Comparison of ENCODE assay signal across 7 cellular contexts in genomic region chr9:93058357-93059096, GRCh38. TPM values are rescaled to one million over a fixed set of nuclear protein-coding genes. Genes with fewer than 3 reads are reported as not detected.
A peak's percentile ranks its signal among the peaks of the same experiment; 100 is the strongest.
DNase-seq lines count a peak whose midpoint lies in the region; ATAC-seq and TF ChIP-seq lines count a peak whose summit lies in the region.

Gene SUSD3, plus strand, starts transcription at chr9:93058701. Its CDS starts 42 bp downstream, at chr9:93058743.

- H3K4me1 Mint-ChIP-seq in activated naive CD4-positive, alpha-beta T cell treated with anti-CD3 and anti-CD28 coated beads, Interleukin-2, amount 10 ng/mL, durations not matched to agents 7 days and 5 days: peaks cover 68% of the 10 kb centered on the region

- WGBS in hepatocyte (ENCODE audit: low lambda C conversion rate, missing lambda C conversion rate): 10% methylated on average over 37 of the region's 67 CpGs

- CTCF ChIA-PET in Panc1 (lab: Charles Lee): no interaction called here
- CTCF ChIA-PET in activated naive CD4-positive, alpha-beta T cell treated with anti-CD3 and anti-CD28 coated beads, Interleukin-2, amount 10 ng/mL, durations not matched to agents 7 days and 5 days (lab: Charles Lee): interaction anchor here (1.0 to 1.3 kb wide), 2 partner anchors 50 to 96 kb away, joined by 3 to 4 read pairs; no protein-coding TSS in a partner anchor

- ATAC-seq in GM18511 (IDR thresholded peaks at IDR 0.05; ENCODE audit: unreplicated experiment) (peak; percentile 51), HG02852 (IDR thresholded peaks at IDR 0.05; ENCODE audit: unreplicated experiment) (peak; percentile 50), Panc1 (peak; percentile 73)

- no peak for TF ChIP-seq CTCF in Panc1 (IDR thresholded peaks at IDR 0.05)
- TF ChIP-seq CTCF in hepatocyte (IDR thresholded peaks at IDR 0.05; ENCODE audit: poor library complexity): no peak

- no peaks in the 10 kb centered on the region for H3K36me3 ChIP-seq in Panc1 (ENCODE audit: control insufficient read depth, insufficient read depth, low read length)
- H3K36me3 ChIP-seq in hepatocyte (replicated peaks; ENCODE audit: insufficient read depth, low read depth): no peaks in the 10 kb centered on the region

- no peaks in the 10 kb centered on the region for H3K9me3 ChIP-seq in Panc1 (ENCODE audit: control insufficient read depth, insufficient read depth, low read depth, low read length)
- no peaks in the 10 kb centered on the region for H3K9me3 ChIP-seq in hepatocyte (ENCODE audit: low read depth)

- peak within 1 kb of the TSS; percentile 94 for H3K4me2 ChIP-seq in hepatocyte

- H3K36me3 Mint-ChIP-seq in activated naive CD4-positive, alpha-beta T cell treated with anti-CD3 and anti-CD28 coated beads, Interleukin-2, amount 10 ng/mL, durations not matched to agents 7 days and 5 days: peaks cover 29% of the 10 kb centered on the region

- no peaks in the 10 kb centered on the region for H4K20me1 ChIP-seq in hepatocyte (ENCODE audit: insufficient read depth, poor library complexity, severe bottlenecking)

- H3K27me3 ChIP-seq in Panc1 (ENCODE audit: control insufficient read depth, insufficient read depth, low read length) (no peaks in the 10 kb centered on the region), hepatocyte (no peaks in the 10 kb centered on the region)

- no peaks in the 10 kb centered on the region for H3K27me3 Mint-ChIP-seq in activated naive CD4-positive, alpha-beta T cell treated with anti-CD3 and anti-CD28 coated beads, Interleukin-2, amount 10 ng/mL, durations not matched to agents 7 days and 5 days

- H3K4me3 Mint-ChIP-seq in activated naive CD4-positive, alpha-beta T cell treated with anti-CD3 and anti-CD28 coated beads, Interleukin-2, amount 10 ng/mL, durations not matched to agents 7 days and 5 days: peak within 1 kb of the TSS; percentile 92

- H3K27ac ChIP-seq in Panc1 (ENCODE audit: low read length) (no peak within 1 kb of the TSS), hepatocyte (no peak within 1 kb of the TSS)

- no TSS peak for BruUV-seq in Panc1 (replicated peaks; lab: Mats Ljungman, UMichigan)

- no peaks in the 10 kb centered on the region for H3K9me3 Mint-ChIP-seq in activated naive CD4-positive, alpha-beta T cell treated with anti-CD3 and anti-CD28 coated beads, Interleukin-2, amount 10 ng/mL, durations not matched to agents 7 days and 5 days

- in situ Hi-C loops in Panc1 (cut with HindIII; ENCODE audit: low pct_unique_long_range_greater_than_20kb, low sequenced_read_pairs): no loop called here

- no peaks in the 10 kb centered on the region for H3K9me2 ChIP-seq in hepatocyte (replicated peaks; ENCODE audit: insufficient read depth)

- peaks cover 19% of the 10 kb centered on the region for H3K4me1 ChIP-seq in Panc1 (ENCODE audit: control insufficient read depth, insufficient read depth, low read length)
- H3K4me1 ChIP-seq in hepatocyte (ENCODE audit: insufficient read depth): peaks cover 27% of the 10 kb centered on the region

- H3K79me2 ChIP-seq in hepatocyte: no peaks in the 10 kb centered on the region

- H3K4me3 ChIP-seq in Panc1 (ENCODE audit: low read depth in 2 of 2, low read length in 2 of 2) (peak within 1 kb of the TSS; percentile 35 to 41), hepatocyte (peak within 1 kb of the TSS; percentile 58)

- intact Hi-C loops in Panc1 (cut with micrococcal nuclease; ENCODE audit: unreplicated experiment): no loop called here

- POLR2A ChIA-PET in Panc1 (lab: Charles Lee): no interaction called here

- H2AFZ ChIP-seq in hepatocyte: peak within 1 kb of the TSS; percentile 66

- H3K27ac Mint-ChIP-seq in activated naive CD4-positive, alpha-beta T cell treated with anti-CD3 and anti-CD28 coated beads, Interleukin-2, amount 10 ng/mL, durations not matched to agents 7 days and 5 days: peak within 1 kb of the TSS; percentile 100

- DNase-seq in Panc1 (ENCODE audit: low read depth, low spot score): no peak
- DNase-seq in activated naive CD4-positive, alpha-beta T cell treated with anti-CD3 and anti-CD28 coated beads, Interleukin-2, amount 10 ng/mL, durations not matched to agents 7 days and 5 days: peak; percentile 82
- peak; percentile 91 for DNase-seq in hepatocyte (ENCODE audit: low spot score)
- peak; percentile 34 to 54 for DNase-seq in stimulated activated CD4-positive, alpha-beta T cell treated with anti-CD3 and anti-CD28 coated beads, Interleukin-12 subunit alpha, Interleukin-12 subunit beta, amount 100 ng/mL, for 24 hours (ENCODE audit: low read depth in 2 of 2)
- DNase-seq in NCI-H128 (lab: John Stamatoyannopoulos, UW; ENCODE audit: unreplicated experiment): no peak

RNA-seq across cellular contexts. Expression of gene SUSD3, which starts in this region (rescaled TPM):
- total RNA-seq in Panc1 (2021; ENCODE audit: unreplicated experiment): 5.0 TPM
- polyA plus RNA-seq in Panc1 (2012; ENCODE audit: insufficient read length): 12.7 TPM
- 11.4 and 14.3 TPM in 2 replicates for total RNA-seq in hepatocyte
- 13.5 and 17.3 TPM in 2 replicates for polyA plus RNA-seq in hepatocyte

Comparison
In these comparisons a context has a peak if more than half of its experiments do, and no peak if none do; other contexts are left out.
1. DNase-seq: peak in activated naive CD4-positive, alpha-beta T cell treated with anti-CD3 and anti-CD28 coated beads, Interleukin-2, amount 10 ng/mL, durations not matched to agents 7 days and 5 days (single experiment), hepatocyte (single experiment) and stimulated activated CD4-positive, alpha-beta T cell treated with anti-CD3 and anti-CD28 coated beads, Interleukin-12 subunit alpha, Interleukin-12 subunit beta, amount 100 ng/mL, for 24 hours (2 of 2); none in Panc1 (single experiment) and NCI-H128 (single experiment).
2. Peak in every context shown above with its lines, with median percentiles within 50 percentile points of each other: ATAC-seq.